18 cellular contexts compared by ENCODE assay signal in genomic region chr10:85850736-85851135, GRCh38.
"Had no signal": no experiment of that assay in that cellular context is flagged by ENCODE, and none has a peak within 500 bp of the region (broad histone marks: within the 10 kb centered on the region; RNA-seq: fewer than 3 reads in every experiment).

No MANE protein-coding gene starts in this region.

- H3K27ac ChIP-seq: HL-60, SJCRH30 had no signal

- H3K36me3 ChIP-seq: SJCRH30 had no signal

- H3K4me3 ChIP-seq: SJCRH30 had no signal

- H3K4me1 ChIP-seq: SJCRH30 had no signal

- DNase-seq: KBM-7, MV-4-11, NCI-H1048, NCI-H1105, NCI-H1436 treated with DMSO at 0.1 percent for 48 hours, NCI-H1694, NCI-H187 treated with DMSO at 0.1 percent for 48 hours, NCI-H2171 treated with DMSO at 0.1 percent for 48 hours, NCI-H2227 treated with DMSO at 0.1 percent for 48 hours, NCI-H524, NCI-H526 treated with DMSO at 0.1 percent for 48 hours, NCI-H774, RPMI8226, SHP77 treated with DMSO at 0.1 percent for 48 hours, SJCRH30, T-helper 2 cell had no signal

- H3K27me3 ChIP-seq: SJCRH30 had no signal

- H3K9me3 ChIP-seq: SJCRH30 had no signal

- ATAC-seq: SK-N-SH treated with all-trans-retinoic acid at 6 μM for 48 hours had no signal
